In genomic region chr5:172358345-172358744, GRCh38 we compare ENCODE assay signal across 1 cellular context.
TF ChIP-seq lines count a peak whose summit lies in the region.

No MANE protein-coding gene starts in this region.

TF ChIP-seq in WTC11, 78 proteins besides CTCF, POLR2A, EP300 and RAD21 (continued from another document):
- TF ChIP-seq NFYB (CRISPR knock-in tag; conservative IDR thresholded peaks at IDR 0.05; ENCODE audit: low read depth) (no peak), NR1H2 (CRISPR knock-in tag; IDR thresholded peaks at IDR 0.05) (no peak), ATF6 (CRISPR knock-in tag; IDR thresholded peaks at IDR 0.05) (no peak), ZNF423 (CRISPR knock-in tag; IDR thresholded peaks at IDR 0.05) (0 out of 2 replicates have a peak, but pooled peaks have one; percentile 26)
